In genomic region chr2:26182441-26182840, GRCh38 we compare ENCODE assay signal across 1 cellular context.
TF ChIP-seq lines count a peak whose summit lies in the region.

No MANE protein-coding gene starts in this region.

TF ChIP-seq in HepG2, 621 proteins besides CTCF, POLR2A, EP300 and RAD21 (continued from another document):
- TF ChIP-seq SKIL (CRISPR knock-in tag; IDR thresholded peaks at IDR 0.05; ENCODE audit: borderline replicate concordance): no peak
- TF ChIP-seq ERF (CRISPR knock-in tag; IDR thresholded peaks at IDR 0.05): no peak
- TF ChIP-seq RAD51 (IDR thresholded peaks at IDR 0.05; ENCODE audit: borderline replicate concordance): no peak
- no peak for TF ChIP-seq ZNF670 (CRISPR knock-in tag; IDR thresholded peaks at IDR 0.05; ENCODE audit: borderline replicate concordance)
- TF ChIP-seq HCFC1 (IDR thresholded peaks at IDR 0.05; ENCODE audit: low read depth, low read length): no peak
- no peak for TF ChIP-seq ZNF740 (CRISPR knock-in tag; IDR thresholded peaks at IDR 0.05)
- TF ChIP-seq PAWR (CRISPR knock-in tag; IDR thresholded peaks at IDR 0.05; ENCODE audit: borderline replicate concordance): no peak
- TF ChIP-seq SMAD9 (CRISPR knock-in tag; IDR thresholded peaks at IDR 0.05): no peak
- TF ChIP-seq ZNF597 (CRISPR knock-in tag; IDR thresholded peaks at IDR 0.05): no peak
- TF ChIP-seq GZF1 (CRISPR knock-in tag; IDR thresholded peaks at IDR 0.05): no peak
- 0 out of 2 replicates have a peak, but pooled peaks have one; percentile 28 for TF ChIP-seq ZNF768 (CRISPR knock-in tag; IDR thresholded peaks at IDR 0.05)
- no peak for TF ChIP-seq ZC3H4 (CRISPR knock-in tag; IDR thresholded peaks at IDR 0.05; ENCODE audit: borderline replicate concordance)
- TF ChIP-seq KIAA2018 (CRISPR knock-in tag; IDR thresholded peaks at IDR 0.05; ENCODE audit: borderline replicate concordance): no peak
- no peak for TF ChIP-seq ZKSCAN1 (IDR thresholded peaks at IDR 0.05; ENCODE audit: low read length)
- TF ChIP-seq ZNF644 (CRISPR knock-in tag; IDR thresholded peaks at IDR 0.05; ENCODE audit: low read depth): no peak
- no peak for TF ChIP-seq ZNF574 (CRISPR knock-in tag; IDR thresholded peaks at IDR 0.05)
- no peak for TF ChIP-seq LBX2 (CRISPR knock-in tag; IDR thresholded peaks at IDR 0.05; ENCODE audit: borderline replicate concordance)
- TF ChIP-seq XRCC5 (optimal IDR thresholded peaks at IDR 0.05; ENCODE audit: low read length): no peak
- peak; percentile 15; the same call in 1 of the 2 replicates for TF ChIP-seq ZFX (CRISPR knock-in tag; IDR thresholded peaks at IDR 0.05; ENCODE audit: low read depth)
- no peak for TF ChIP-seq TBP (CRISPR knock-in tag; IDR thresholded peaks at IDR 0.05)
